In the genomic region with DNA sequence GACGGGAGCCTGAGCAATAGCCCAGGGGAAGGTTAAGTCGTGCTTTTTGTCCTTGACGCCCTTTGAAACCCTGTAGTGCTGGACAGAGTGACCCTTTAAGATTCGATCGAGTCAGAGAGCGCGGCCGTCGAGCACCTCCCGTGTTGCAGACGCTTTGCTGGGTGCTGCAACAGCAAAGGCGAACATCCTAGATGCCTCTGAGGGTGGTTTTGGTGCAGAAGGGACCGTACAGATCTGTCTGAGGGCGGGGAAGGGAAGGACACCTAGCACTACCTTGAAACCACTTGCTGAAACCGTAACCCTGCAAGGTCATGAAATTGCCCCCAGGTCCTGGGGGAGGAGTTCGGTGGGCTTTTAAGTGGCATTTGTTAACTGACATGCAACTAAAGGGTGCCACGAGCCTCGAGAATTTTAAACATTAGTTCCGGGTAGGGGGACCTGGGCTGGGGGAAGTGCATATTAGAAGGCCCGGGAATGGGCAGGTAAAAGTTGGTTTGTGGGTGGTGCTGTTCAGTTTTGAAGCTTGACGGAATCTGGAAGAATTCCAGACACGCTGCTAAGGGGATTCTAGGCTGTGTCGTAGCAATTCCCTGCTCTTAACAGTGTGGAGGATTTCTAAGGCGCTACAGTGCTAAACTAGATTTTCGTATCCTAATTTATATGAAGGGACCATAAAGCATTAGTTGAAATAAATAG, we compare ENCODE assay signal across 9 cellular contexts. TPM values are rescaled to one million over a fixed set of nuclear protein-coding genes. Genes with fewer than 3 reads are reported as not detected.
A peak's percentile ranks its signal among the peaks of the same experiment; 100 is the strongest.
DNase-seq lines count a peak whose midpoint lies in the region; ATAC-seq and TF ChIP-seq lines count a peak whose summit lies in the region.
"Had no signal": no experiment of that assay in that cellular context is flagged by ENCODE, and none has a peak within 500 bp of the region (broad histone marks: within the 10 kb centered on the region; RNA-seq: fewer than 3 reads in every experiment).

No MANE protein-coding gene starts in this region.

- peak; percentile 35 for DNase-seq in glomerular visceral epithelial cell (ENCODE audit: extremely low spot score)
- no peak for DNase-seq in T-helper 2 cell treated with Interferon-gamma antibody and Interleukin-4, amounts not matched to agents 5 μg/mL and 100 μg/mL, for 36 hours (ENCODE audit: low spot score)
- no peak for DNase-seq in stimulated activated CD4-positive, alpha-beta T cell treated with anti-CD3 and anti-CD28 coated beads, Interleukin-2, amount 100 ng/mL, for 48 hours

- H2AFZ ChIP-seq in ACC112 (ENCODE audit: low read length, unreplicated experiment) (peak overlapping the region; percentile 20), SU-DHL-6 (ENCODE audit: low read depth, low read length, severe bottlenecking) (peak overlapping the region; percentile 76)

- H3K4me1 Mint-ChIP-seq in T-helper 2 cell treated with Interferon-gamma antibody and Interleukin-4, amounts not matched to agents 5 μg/mL and 100 μg/mL, for 36 hours (ENCODE audit: low read depth), result peaks cover 36% of the 10 kb centered on the region

- H4K20me1 ChIP-seq in SU-DHL-6 (ENCODE audit: low read depth, low read length), result peaks cover 18% of the 10 kb centered on the region

- peaks cover 36% of the 10 kb centered on the region for H3K4me1 ChIP-seq in ACC112 (ENCODE audit: control insufficient read depth, insufficient read depth, low read length, unreplicated experiment)
- peaks cover 40% of the 10 kb centered on the region for H3K4me1 ChIP-seq in skeletal muscle satellite cell (ENCODE audit: control insufficient read depth, insufficient read depth, low read length)

- peaks cover 13% of the 10 kb centered on the region; the same call in 1 of the 2 replicates for H3K36me3 ChIP-seq in ACC112 (ENCODE audit: insufficient read depth, low read length)
- no peaks in the 10 kb centered on the region for H3K36me3 ChIP-seq in SU-DHL-6 (ENCODE audit: low read length)
- H3K36me3 ChIP-seq in skeletal muscle satellite cell (ENCODE audit: insufficient read depth, low read length), result no peaks in the 10 kb centered on the region

- no peaks in the 10 kb centered on the region for H3K9me3 ChIP-seq in SU-DHL-6 (ENCODE audit: insufficient read depth, low read length)
- no peaks in the 10 kb centered on the region for H3K9me3 ChIP-seq in skeletal muscle satellite cell (replicated peaks; ENCODE audit: low read length)

- no peak overlapping the region for H3K27ac Mint-ChIP-seq in T-helper 2 cell treated with Interferon-gamma antibody and Interleukin-4, amounts not matched to agents 5 μg/mL and 100 μg/mL, for 36 hours
- H3K27ac Mint-ChIP-seq: IgD-negative memory B cell had no signal

- no peaks in the 10 kb centered on the region for H3K27me3 Mint-ChIP-seq in T-helper 2 cell treated with Interferon-gamma antibody and Interleukin-4, amounts not matched to agents 5 μg/mL and 100 μg/mL, for 36 hours (ENCODE audit: low read depth)
- H3K27me3 Mint-ChIP-seq: IgD-negative memory B cell had no signal

- H3K27me3 ChIP-seq in ACC112 (ENCODE audit: insufficient read depth, low read length) (no peaks in the 10 kb centered on the region), SU-DHL-6 (ENCODE audit: low read length) (no peaks in the 10 kb centered on the region), skeletal muscle satellite cell (ENCODE audit: control insufficient read depth, insufficient read depth, low read length) (no peaks in the 10 kb centered on the region)

- H3K9me2 ChIP-seq in SU-DHL-6 (replicated peaks; ENCODE audit: insufficient read depth, low read length), result no peaks in the 10 kb centered on the region

- H3K79me2 ChIP-seq in ACC112 (ENCODE audit: control insufficient read depth, insufficient read depth, low read length, unreplicated experiment) (peaks cover 97% of the 10 kb centered on the region), SU-DHL-6 (ENCODE audit: insufficient read depth, low read length) (peaks cover 99% of the 10 kb centered on the region)

- no peak for TF ChIP-seq CTCF in SU-DHL-6 (IDR thresholded peaks at IDR 0.05; ENCODE audit: insufficient read depth, low read length, poor library complexity, severe bottlenecking)

- peak overlapping the region; percentile 96 for H3K4me2 ChIP-seq in SU-DHL-6 (ENCODE audit: low read depth, low read length, poor library complexity, severe bottlenecking)
- peak overlapping the region; percentile 96 for H3K4me2 ChIP-seq in skeletal muscle satellite cell (ENCODE audit: low read length)

- peak overlapping the region; percentile 91 for H3K9ac ChIP-seq in SU-DHL-6 (ENCODE audit: low read length)
- peak overlapping the region; percentile 97 for H3K9ac ChIP-seq in skeletal muscle satellite cell (ENCODE audit: low read depth, low read length)

- peaks cover 25% of the 10 kb centered on the region for H3K36me3 Mint-ChIP-seq in T-helper 2 cell treated with Interferon-gamma antibody and Interleukin-4, amounts not matched to agents 5 μg/mL and 100 μg/mL, for 36 hours (ENCODE audit: low read depth)

- no peaks in the 10 kb centered on the region for H3F3A ChIP-seq in SU-DHL-6 (ENCODE audit: insufficient read depth)

- H3K4me3 Mint-ChIP-seq in T-helper 2 cell treated with Interferon-gamma antibody and Interleukin-4, amounts not matched to agents 5 μg/mL and 100 μg/mL, for 36 hours, result no peak overlapping the region
- H3K4me3 Mint-ChIP-seq: IgD-negative memory B cell had no signal

- H3K9me3 Mint-ChIP-seq in T-helper 2 cell treated with Interferon-gamma antibody and Interleukin-4, amounts not matched to agents 5 μg/mL and 100 μg/mL, for 36 hours, result no peaks in the 10 kb centered on the region
- H3K9me3 Mint-ChIP-seq: IgD-negative memory B cell had no signal

- ATAC-seq in GM18511 (IDR thresholded peaks at IDR 0.05; ENCODE audit: unreplicated experiment) (peak; percentile 20), HG03025 (IDR thresholded peaks at IDR 0.05; ENCODE audit: low FRiP score, unreplicated experiment) (peak; percentile 17)

- no peak overlapping the region for H3K27ac ChIP-seq in ACC112 (ENCODE audit: low read depth, low read length)
- H3K27ac ChIP-seq in SU-DHL-6 (ENCODE audit: low read depth, low read length), result peak overlapping the region; percentile 28; the same call in 1 of the 2 replicates

- H3K4me3 ChIP-seq in ACC112 (ENCODE audit: low read depth, low read length) (peak overlapping the region; percentile 91), SU-DHL-6 (ENCODE audit: insufficient read depth, low read length, poor library complexity, severe bottlenecking) (peak overlapping the region; percentile 72), skeletal muscle satellite cell (ENCODE audit: low read length) (peak overlapping the region; percentile 93)

RNA-seq across cellular contexts. Expression of gene ATP5F1C, which starts 0.8 kb away (rescaled TPM):
- total RNA-seq in skeletal muscle satellite cell (2012; rRNA removed), result 255 and 268 TPM in 2 replicates

RNA-seq across cellular contexts. Expression of gene KIN, which starts 1.0 kb away (rescaled TPM):
- total RNA-seq in skeletal muscle satellite cell (2012; rRNA removed), result 7.1 and 7.9 TPM in 2 replicates

RNA-seq across cellular contexts. Expression of gene TAF3, which starts 29.5 kb away (rescaled TPM):
- 2.0 and 2.2 TPM in 2 replicates for total RNA-seq in skeletal muscle satellite cell (2012; rRNA removed)
